Comparison of ENCODE assay signal across 9 cellular contexts in genomic region chr6:133040025-133040838, GRCh38.
A peak's percentile ranks its signal among the peaks of the same experiment; 100 is the strongest.
DNase-seq lines count a peak whose midpoint lies in the region; ATAC-seq, FAIRE-seq and TF ChIP-seq lines count a peak whose summit lies in the region.
"Had no signal": no experiment of that assay in that cellular context is flagged by ENCODE, and none has a peak within 500 bp of the region (broad histone marks: within the 10 kb centered on the region; RNA-seq: fewer than 3 reads in every experiment).

No MANE protein-coding gene starts in this region.

- TF ChIP-seq POLR2A in A549 (IDR thresholded peaks at IDR 0.05; ENCODE audit: low read length): no peak

- H3K4me2 ChIP-seq in A549: no peak overlapping the region

- peak; percentile 32 to 34; a peak in 4 of 5 replicates for TF ChIP-seq RAD21 in A549 (conservative IDR thresholded peaks at IDR 0.05 in 1 of 2, IDR thresholded peaks at IDR 0.05 in 1 of 2)

- H3K36me3 Mint-ChIP-seq in glutamatergic neuron (ENCODE audit: unreplicated experiment): no peaks in the 10 kb centered on the region

- H3K27ac ChIP-seq in A549 (no peak overlapping the region), RWPE2 (ENCODE audit: poor library complexity, severe bottlenecking) (no peak overlapping the region)

- no peak overlapping the region for H3K4me3 Mint-ChIP-seq in glutamatergic neuron (ENCODE audit: unreplicated experiment)
- H3K4me3 Mint-ChIP-seq: T-helper 1 cell treated with Interleukin-12 subunit alpha and Interleukin-12 subunit beta and Interleukin-4 antibody, amounts not matched to agents 30 μg/mL and 1 μg/mL, for 36 hours had no signal

- H3K9me3 ChIP-seq in A549 (no peaks in the 10 kb centered on the region), RWPE2 (ENCODE audit: severe bottlenecking) (no peaks in the 10 kb centered on the region)

- H3K27me3 ChIP-seq in RWPE2 (ENCODE audit: insufficient read depth, poor library complexity, severe bottlenecking): no peaks in the 10 kb centered on the region

- TF ChIP-seq CTCF in A549 (IDR thresholded peaks at IDR 0.05) (peak; percentile 47), GM12874 (IDR thresholded peaks at IDR 0.05; ENCODE audit: insufficient read depth, low read depth, low read length) (peak; percentile 6; the same call in 1 of the 2 replicates), RWPE2 (IDR thresholded peaks at IDR 0.05; ENCODE audit: poor library complexity, severe bottlenecking) (peak; percentile 65), glutamatergic neuron (IDR thresholded peaks at IDR 0.05; ENCODE audit: partially characterized antibody, unreplicated experiment) (peak; percentile 37)

- no peak for TF ChIP-seq EP300 in A549 (IDR thresholded peaks at IDR 0.05)

- peaks cover 2% of the 10 kb centered on the region; the same call in 1 of the 3 replicates for H3K4me1 ChIP-seq in A549
- no peaks in the 10 kb centered on the region for H3K4me1 ChIP-seq in RWPE2 (ENCODE audit: insufficient read depth, poor library complexity, severe bottlenecking)

- no peak overlapping the region for H3K27ac Mint-ChIP-seq in glutamatergic neuron (ENCODE audit: unreplicated experiment)
- H3K27ac Mint-ChIP-seq: T-helper 1 cell treated with Interleukin-12 subunit alpha and Interleukin-12 subunit beta and Interleukin-4 antibody, amounts not matched to agents 30 μg/mL and 1 μg/mL, for 36 hours had no signal

- ATAC-seq in A549 (peak; percentile 70 to 75; a peak in 4 of 6 replicates), RWPE2 (ENCODE audit: low read depth) (0 out of 3 replicates have a peak, but pooled peaks have one; percentile 29), GM18517 (IDR thresholded peaks at IDR 0.05; ENCODE audit: unreplicated experiment) (no peak), GM21825 (IDR thresholded peaks at IDR 0.05; ENCODE audit: unreplicated experiment) (no peak), HG02852 (IDR thresholded peaks at IDR 0.05; ENCODE audit: unreplicated experiment) (no peak)

- no peak for FAIRE-seq in A549 (lab: Jason Lieb, UNC)

- H3K36me3 ChIP-seq in RWPE2 (ENCODE audit: low read depth): no peaks in the 10 kb centered on the region

- no peaks in the 10 kb centered on the region for H3K4me1 Mint-ChIP-seq in glutamatergic neuron (ENCODE audit: low read depth, unreplicated experiment)

- DNase-seq in A549 (ENCODE audit: low read depth in 1 of 2, low spot score in 1 of 2) (peak; percentile 4 to 34), RWPE2 (ENCODE audit: low spot score) (no peak), glutamatergic neuron (no peak), GDM1 (lab: John Stamatoyannopoulos, UW) (no peak)

- no peaks in the 10 kb centered on the region for H3K27me3 Mint-ChIP-seq in glutamatergic neuron (ENCODE audit: unreplicated experiment)

- CTCF ChIA-PET in A549 (lab: Yijun Ruan, JAX): interaction anchor here (0.6 to 2.0 kb wide), 9 partner anchors 12 to 123 kb away, joined by 3 to 12 read pairs (median 3); no protein-coding TSS in a partner anchor

- no peaks in the 10 kb centered on the region for H3K9me3 Mint-ChIP-seq in glutamatergic neuron (ENCODE audit: unreplicated experiment)
- H3K9me3 Mint-ChIP-seq: T-helper 1 cell treated with Interleukin-12 subunit alpha and Interleukin-12 subunit beta and Interleukin-4 antibody, amounts not matched to agents 30 μg/mL and 1 μg/mL, for 36 hours had no signal

- WGBS in A549 (ENCODE audit: missing lambda C conversion rate): 65% methylated on average over 3 of the region's 3 CpGs

- POLR2A ChIA-PET in A549 (lab: Yijun Ruan, JAX): no interaction called here

- H3K4me3 ChIP-seq in A549 (no peak overlapping the region), RWPE2 (ENCODE audit: severe bottlenecking) (no peak overlapping the region)

TF ChIP-seq in A549, 52 proteins besides CTCF, POLR2A, EP300 and RAD21:
- TF ChIP-seq EHMT2 (IDR thresholded peaks at IDR 0.05; ENCODE audit: low read depth): no peak
- peak; percentile 64 for TF ChIP-seq SMC3 (IDR thresholded peaks at IDR 0.05)
- no peak for TF ChIP-seq CBX2 (IDR thresholded peaks at IDR 0.05; ENCODE audit: borderline replicate concordance, low read depth)

Comparison
In these comparisons a context has a peak if more than half of its experiments do, and no peak if none do; other contexts are left out.
1. ATAC-seq: peak in A549 (2 of 2) and RWPE2 (single experiment); none in GM18517 (single experiment), GM21825 (single experiment) and HG02852 (single experiment).
2. DNase-seq: peak in A549 (2 of 2); none in RWPE2 (single experiment), glutamatergic neuron (single experiment) and GDM1 (single experiment).
3. CTCF ChIP-seq: peak in every context shown above with its lines; median percentile 65 in RWPE2; 47 in A549; 37 in glutamatergic neuron; 6 in GM12874.